ENCODE assay signal across 8 cellular contexts in the genomic region with DNA sequence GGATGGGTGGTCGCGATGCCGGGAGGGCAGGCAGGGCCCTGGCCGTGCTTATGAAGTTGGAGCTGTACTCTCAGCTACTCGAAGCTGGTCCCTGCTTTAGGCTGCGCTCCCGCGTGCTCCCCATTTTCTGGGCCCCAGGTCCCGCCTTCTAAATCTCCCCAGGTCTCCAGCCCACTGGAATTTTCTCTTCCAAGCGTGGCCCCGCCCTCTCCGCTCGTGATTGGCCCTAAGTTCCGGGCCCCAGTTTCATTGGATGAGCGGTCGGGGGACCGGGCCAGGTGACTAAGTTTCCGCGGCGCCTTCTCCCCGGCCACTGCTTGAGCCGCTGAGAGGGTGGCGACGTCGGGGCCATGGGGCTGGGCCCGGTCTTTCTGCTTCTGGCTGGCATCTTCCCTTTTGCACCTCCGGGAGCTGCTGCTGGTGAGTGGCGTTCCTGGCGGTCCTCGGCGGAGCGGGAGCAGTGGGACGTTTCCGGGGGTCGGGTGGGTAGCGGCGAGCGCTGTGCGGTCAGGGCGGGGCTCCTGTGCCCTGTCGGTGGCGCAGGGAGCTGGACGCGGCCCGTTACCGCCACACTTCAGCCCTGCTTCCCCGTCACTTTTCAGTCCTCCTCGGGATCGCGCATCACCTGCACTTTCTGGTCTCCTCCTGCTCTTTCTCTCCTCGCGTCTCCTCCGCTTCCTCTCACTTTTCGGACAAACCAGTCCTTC. TPM values are rescaled to one million over a fixed set of nuclear protein-coding genes. Genes with fewer than 3 reads are reported as not detected.
A peak's percentile ranks its signal among the peaks of the same experiment; 100 is the strongest.
DNase-seq lines count a peak whose midpoint lies in the region; ATAC-seq lines count a peak whose summit lies in the region.

MICA (plus strand) TSS at position 313 of the 707 bp plus-strand sequence; CDS start at position 351, 38 bp downstream.

- DNase-seq in GDM1 (lab: John Stamatoyannopoulos, UW) (peak; percentile 47), NCI-H774 (lab: John Stamatoyannopoulos, UW) (peak; percentile 9), mucosa of gallbladder (ENCODE audit: low spot score) (peak; percentile 92), NCI-H1436 (lab: John Stamatoyannopoulos, UW) (no peak)
- peak; percentile 81 for DNase-seq in activated T-cell treated with anti-CD3 and anti-CD28 coated beads, Interleukin-2, amount 50 U/mL, for 24 hours
- DNase-seq in stimulated activated CD8-positive, alpha-beta memory T cell treated with anti-CD3 and anti-CD28 coated beads, Interleukin-2, amount 100 ng/mL, for 48 hours (ENCODE audit: low read depth in 2 of 2) = peak; percentile 57 to 64

- no peaks in the 10 kb centered on the region for H3K9me3 Mint-ChIP-seq in activated T-cell treated with anti-CD3 and anti-CD28 coated beads, Interleukin-2, amount 50 U/mL, for 24 hours

- H3K36me3 ChIP-seq in esophagus (ENCODE audit: control insufficient read depth in 2 of 2, insufficient read depth in 2 of 2, low read length in 1 of 2) = no peaks in the 10 kb centered on the region

- peak within 1 kb of the TSS; percentile 79 to 84 for H3K27ac ChIP-seq in esophagus (ENCODE audit: low read depth in 2 of 2, low read length in 1 of 2)

- H3K27ac Mint-ChIP-seq in activated T-cell treated with anti-CD3 and anti-CD28 coated beads, Interleukin-2, amount 50 U/mL, for 24 hours = peak within 1 kb of the TSS; percentile 84

- H3K27me3 Mint-ChIP-seq in activated T-cell treated with anti-CD3 and anti-CD28 coated beads, Interleukin-2, amount 50 U/mL, for 24 hours = no peaks in the 10 kb centered on the region

- H3K4me1 ChIP-seq in esophagus (ENCODE audit: control insufficient read depth in 2 of 2, insufficient read depth in 2 of 2, low read length in 1 of 2) = peaks cover 0 to 8% of the 10 kb centered on the region in 2 donors

- WGBS in esophagus, 2 donors = 0 to 1% methylated on average over 54 of the region's 54 CpGs

- peaks cover 83% of the 10 kb centered on the region for H3K4me1 Mint-ChIP-seq in activated T-cell treated with anti-CD3 and anti-CD28 coated beads, Interleukin-2, amount 50 U/mL, for 24 hours (ENCODE audit: low read depth)

- H3K36me3 Mint-ChIP-seq in activated T-cell treated with anti-CD3 and anti-CD28 coated beads, Interleukin-2, amount 50 U/mL, for 24 hours (ENCODE audit: low read depth) = peaks cover 5% of the 10 kb centered on the region

- no peaks in the 10 kb centered on the region for H3K27me3 ChIP-seq in esophagus (ENCODE audit: control insufficient read depth in 1 of 2, insufficient read depth in 2 of 2, low read length in 2 of 2)

- ATAC-seq in HG02610 (IDR thresholded peaks at IDR 0.05; ENCODE audit: unreplicated experiment) = peak; percentile 64

- H3K9me3 ChIP-seq in esophagus (ENCODE audit: control insufficient read depth in 2 of 2, insufficient read depth in 1 of 2, low read depth in 1 of 2, low read length in 1 of 2) = no peaks in the 10 kb centered on the region

- peak within 1 kb of the TSS; percentile 91 for H3K4me3 Mint-ChIP-seq in activated T-cell treated with anti-CD3 and anti-CD28 coated beads, Interleukin-2, amount 50 U/mL, for 24 hours

- peak within 1 kb of the TSS; percentile 58 to 65 for H3K4me3 ChIP-seq in esophagus (ENCODE audit: low read depth in 1 of 2, low read length in 2 of 2)

RNA-seq across cellular contexts. Expression of gene MICA, which starts in this region (rescaled TPM):
- polyA plus RNA-seq in esophagus = 1 to 10 TPM; 8.8 to 9.9 TPM
- 31.7 TPM for total RNA-seq in mucosa of gallbladder
